Comparison of ENCODE assay signal across 12 cellular contexts in genomic region chr1:154696001-154696400, GRCh38.
A peak's percentile ranks its signal among the peaks of the same experiment; 100 is the strongest.
DNase-seq lines count a peak whose midpoint lies in the region; ATAC-seq and TF ChIP-seq lines count a peak whose summit lies in the region.
"Had no signal": no experiment of that assay in that cellular context is flagged by ENCODE, and none has a peak within 500 bp of the region (broad histone marks: within the 10 kb centered on the region; RNA-seq: fewer than 3 reads in every experiment).

No MANE protein-coding gene starts in this region.

- TF ChIP-seq CTCF in heart right ventricle (IDR thresholded peaks at IDR 0.05) (peak in 5 of 9 donors; percentile 20 to 41 (median 27)), fibroblast of mammary gland (conservative IDR thresholded peaks at IDR 0.05; ENCODE audit: control insufficient read depth, insufficient read depth, low read depth, low read length) (peak; percentile 36), smooth muscle cell (IDR thresholded peaks at IDR 0.05; ENCODE audit: borderline replicate concordance, insufficient read depth, poor library complexity, severe bottlenecking) (peak; percentile 26)

- H4K20me1 ChIP-seq in smooth muscle cell (ENCODE audit: low read depth), result no peaks in the 10 kb centered on the region

- no peak overlapping the region for H3K9ac ChIP-seq in smooth muscle cell (ENCODE audit: low read depth)

- no peak overlapping the region for H2AFZ ChIP-seq in smooth muscle cell (ENCODE audit: low read depth)

- ATAC-seq in heart right ventricle (no peak), left cardiac atrium (no peak), GM18502 (IDR thresholded peaks at IDR 0.05; ENCODE audit: poor library complexity, unreplicated experiment) (no peak), HG02642 (IDR thresholded peaks at IDR 0.05; ENCODE audit: poor library complexity, unreplicated experiment) (no peak)
- ATAC-seq: naive thymus-derived CD8-positive, alpha-beta T cell had no signal

- no peak overlapping the region for H3K27ac ChIP-seq in heart right ventricle
- H3K27ac ChIP-seq in smooth muscle cell (ENCODE audit: low read depth), result no peak overlapping the region
- H3K27ac ChIP-seq: epithelial cell of prostate had no signal

- in situ Hi-C loops in SK-MEL-5 (cut with HindIII; ENCODE audit: low pct_unique_long_range_greater_than_20kb, low sequenced_read_pairs), result no loop called here

- H3K4me1 ChIP-seq in heart right ventricle, result peaks cover 0 to 15% (median 5%) of the 10 kb centered on the region in 9 donors
- no peaks in the 10 kb centered on the region for H3K4me1 ChIP-seq in smooth muscle cell (ENCODE audit: low read depth)

- H3K4me3 ChIP-seq in heart right ventricle (no peak overlapping the region), fibroblast of mammary gland (ENCODE audit: control insufficient read depth, low read depth, low read length) (no peak overlapping the region), smooth muscle cell (no peak overlapping the region)

- H3K27me3 ChIP-seq in heart right ventricle, result peaks cover 0 to 10% (median 0%) of the 10 kb centered on the region in 7 donors
- peaks cover 12% of the 10 kb centered on the region for H3K27me3 ChIP-seq in smooth muscle cell (ENCODE audit: low read depth)

- intact Hi-C loops in heart right ventricle (cut with DNase I), result no loop called here
- intact Hi-C loops in left cardiac atrium (cut with DNase I), result loop anchor here in 1 of 2 donors (10.0 kb wide), 1 partner anchor 59 kb away; no protein-coding TSS in a partner anchor

- H3K9me3 ChIP-seq in heart right ventricle (no peaks in the 10 kb centered on the region), smooth muscle cell (replicated peaks; ENCODE audit: low read depth) (no peaks in the 10 kb centered on the region)

- H3K36me3 ChIP-seq in heart right ventricle, result no peaks in the 10 kb centered on the region
- no peaks in the 10 kb centered on the region for H3K36me3 ChIP-seq in smooth muscle cell (ENCODE audit: low read depth)

- DNase-seq in heart right ventricle, result no peak
- no peak for DNase-seq in left cardiac atrium
- peak; percentile 59 for DNase-seq in SK-MEL-5 (ENCODE audit: low read depth, low spot score)
- DNase-seq in fibroblast of mammary gland (ENCODE audit: low read depth), result peak; percentile 5
- no peak for DNase-seq in smooth muscle cell (lab: John Stamatoyannopoulos, UW; ENCODE audit: unreplicated experiment)
- DNase-seq in NCI-H2227 treated with DMSO at 0.1 percent for 48 hours (lab: John Stamatoyannopoulos, UW), result no peak
- DNase-seq: amniotic stem cell; naive thymus-derived CD8-positive, alpha-beta T cell; NCI-H2029 had no signal

- WGBS in heart right ventricle, 2 donors, result 52 to 64% methylated on average over 2 of the region's 2 CpGs
- WGBS in smooth muscle cell (ENCODE audit: low lambda C conversion rate), result 63% methylated on average over 2 of the region's 2 CpGs

- H3K79me2 ChIP-seq in smooth muscle cell (ENCODE audit: low read depth), result no peaks in the 10 kb centered on the region

- no peaks in the 10 kb centered on the region for H3F3A ChIP-seq in smooth muscle cell (ENCODE audit: low read depth)

- no peak overlapping the region for H3K4me2 ChIP-seq in smooth muscle cell

Comparison
In these comparisons a context has a peak if more than half of its experiments do, and no peak if none do; other contexts are left out.
1. DNase-seq: peak in SK-MEL-5 (single experiment) and fibroblast of mammary gland (single experiment); none in heart right ventricle (0 of 2), left cardiac atrium (single experiment), smooth muscle cell (single experiment) and NCI-H2227 treated with DMSO at 0.1 percent for 48 hours (single experiment).
2. Peak in every context shown above with its lines, with median percentiles within 50 percentile points of each other: CTCF ChIP-seq.